ENCODE assay signal across 30 cellular contexts in genomic region chr2:6167592-6168138, GRCh38.
"Had no signal": no experiment of that assay in that cellular context is flagged by ENCODE, and none has a peak within 500 bp of the region (broad histone marks: within the 10 kb centered on the region; RNA-seq: fewer than 3 reads in every experiment).

No MANE protein-coding gene starts in this region.

- H3K9me3 Mint-ChIP-seq: activated T-helper 1 cell treated with anti-CD3 and anti-CD28 coated beads, Interleukin-12 subunit alpha, Interleukin-12 subunit beta, Interleukin-2, Interleukin-4 antibody, amounts not matched to agents 30 ng/mL and 10 ng/mL and 1 ng/mL, durations not matched to agents 14 hours and 24 hours and 36 hours had no signal

- DNase-seq: activated CD4-positive, alpha-beta T cell treated with anti-CD3 and anti-CD28 coated beads for 1 hour; activated CD4-positive, alpha-beta T cell treated with anti-CD3 and anti-CD28 coated beads for 48 hours; activated CD4-positive, alpha-beta T cell treated with anti-CD3 and anti-CD28 coated beads, Interleukin-2, amount 50 U/mL, for 4 hours; activated CD4-positive, CD25-positive, alpha-beta regulatory T cell; activated CD8-positive, alpha-beta memory T cell treated with anti-CD3 and anti-CD28 coated beads, Interleukin-2, amount 50 U/mL, for 4 hours; activated gamma-delta T cell treated with Interleukin-2 at 50 U/mL for 16 hours; activated naive CD4-positive, alpha-beta T cell treated with anti-CD3 and anti-CD28 coated beads for 36 hours; activated naive CD8-positive, alpha-beta T cell treated with anti-CD3 and anti-CD28 coated beads, Interleukin-2, amount 50 U/mL, for 24 hours; activated T-cell treated with anti-CD3 and anti-CD28 coated beads for 4 hours; activated T-cell treated with anti-CD3 and anti-CD28 coated beads, Interleukin-2, amount 50 U/mL, for 4 hours; anterior cingulate cortex; brain microvascular endothelial cell; central memory CD4-positive, alpha-beta T cell; Kasumi-1; KG1; MG63; NCI-H1048; NCI-H1105 treated with DMSO at 0.1 percent for 48 hours; NCI-H1436; NCI-H187; NCI-H2029 treated with DMSO at 0.1 percent for 48 hours; NCI-H226; NCI-H446 treated with DMSO at 0.1 percent for 48 hours; NCI-H774; SW 1271; T-helper 2 cell; T-helper 9 cell; WERI-Rb-1 had no signal

- H3K4me3 Mint-ChIP-seq: activated naive CD4-positive, alpha-beta T cell treated with anti-CD3 and anti-CD28 coated beads for 36 hours; activated naive CD8-positive, alpha-beta T cell; activated naive CD8-positive, alpha-beta T cell treated with anti-CD3 and anti-CD28 coated beads, Interleukin-2, amount 50 U/mL, for 24 hours; activated T-cell treated with anti-CD3 and anti-CD28 coated beads, Interleukin-2, amount 50 U/mL, for 4 hours; activated T-helper 1 cell treated with anti-CD3 and anti-CD28 coated beads, Interleukin-12 subunit alpha, Interleukin-12 subunit beta, Interleukin-2, Interleukin-4 antibody, amounts not matched to agents 30 ng/mL and 10 ng/mL and 1 ng/mL, durations not matched to agents 14 hours and 24 hours and 36 hours had no signal

- H3K36me3 Mint-ChIP-seq: activated naive CD8-positive, alpha-beta T cell had no signal

- H3K4me1 Mint-ChIP-seq: activated naive CD8-positive, alpha-beta T cell treated with anti-CD3 and anti-CD28 coated beads, Interleukin-2, amount 50 U/mL, for 24 hours had no signal

- H3K27ac Mint-ChIP-seq: activated naive CD4-positive, alpha-beta T cell treated with anti-CD3 and anti-CD28 coated beads for 36 hours; activated naive CD8-positive, alpha-beta T cell; activated naive CD8-positive, alpha-beta T cell treated with anti-CD3 and anti-CD28 coated beads, Interleukin-2, amount 50 U/mL, for 24 hours; activated T-helper 1 cell treated with anti-CD3 and anti-CD28 coated beads, Interleukin-12 subunit alpha, Interleukin-12 subunit beta, Interleukin-2, Interleukin-4 antibody, amounts not matched to agents 30 ng/mL and 10 ng/mL and 1 ng/mL, durations not matched to agents 14 hours and 24 hours and 36 hours had no signal

- H3K27me3 Mint-ChIP-seq: activated naive CD8-positive, alpha-beta T cell; activated naive CD8-positive, alpha-beta T cell treated with anti-CD3 and anti-CD28 coated beads, Interleukin-2, amount 50 U/mL, for 24 hours had no signal
